ENCODE assay signal across 10 cellular contexts in genomic region chr6:163741743-163742363, GRCh38.
"Had no signal": no experiment of that assay in that cellular context is flagged by ENCODE, and none has a peak within 500 bp of the region (broad histone marks: within the 10 kb centered on the region; RNA-seq: fewer than 3 reads in every experiment).

No MANE protein-coding gene starts in this region.

- DNase-seq: caudate nucleus; colonic mucosa; effector CD4-positive, alpha-beta T cell; foreskin melanocyte; head of caudate nucleus; naive thymus-derived CD4-positive, alpha-beta T cell; posterior cingulate gyrus; stimulated activated naive CD4-positive, alpha-beta T cell treated with Interleukin-2 at 50 U/mL for 16 hours had no signal

- ATAC-seq: activated CD4-positive, CD25-positive, alpha-beta regulatory T cell treated with anti-CD3 and anti-CD28 coated beads, Interleukin-2, amount 50 U/mL, for 24 hours; naive thymus-derived CD4-positive, alpha-beta T cell; right cardiac atrium had no signal
